Comparison of ENCODE assay signal across 1 cellular context in genomic region chr19:31349160-31349881, GRCh38.
TF ChIP-seq lines count a peak whose summit lies in the region.

Gene TSHZ3 (minus strand): TSS chr19:31349436. CDS start chr19:31349219, 217 bp downstream.

TF ChIP-seq in K562, 482 proteins besides CTCF, POLR2A, EP300 and RAD21:
- TF ChIP-seq VEZF1 (CRISPR knock-in tag; IDR thresholded peaks at IDR 0.05) (peak; percentile 70), EGR1 (conservative IDR thresholded peaks at IDR 0.05) (0 out of 2 replicates have a peak, but pooled peaks have one; percentile 13), PCBP1 (IDR thresholded peaks at IDR 0.05; ENCODE audit: low read depth, low read length, poor library complexity, severe bottlenecking) (peak; percentile 34), ZNF263 (CRISPR knock-in tag; IDR thresholded peaks at IDR 0.05; ENCODE audit: borderline replicate concordance) (peak; percentile 96), NFYB (IDR thresholded peaks at IDR 0.05; ENCODE audit: extremely low read depth, insufficient read length) (no peak), STAG1 (CRISPR knock-in tag; IDR thresholded peaks at IDR 0.05; ENCODE audit: borderline replicate concordance) (no peak), TEAD1 (CRISPR knock-in tag; IDR thresholded peaks at IDR 0.05) (no peak), STAT6 (CRISPR knock-in tag; IDR thresholded peaks at IDR 0.05) (no peak)
